In genomic region chr11:134253189-134253993, GRCh38 we compare ENCODE assay signal across 1 cellular context.
TF ChIP-seq lines count a peak whose summit lies in the region.

Gene ACAD8, plus strand, starts transcription at chr11:134253568. Its CDS starts 33 bp downstream, at chr11:134253601.
Gene THYN1, minus strand, starts transcription at chr11:134253352. Its CDS starts 470 bp downstream, at chr11:134252882.

TF ChIP-seq in HCT116, 20 proteins besides CTCF, POLR2A, EP300 and RAD21 (continued from another document):
- TF ChIP-seq TCF7L2 (IDR thresholded peaks at IDR 0.05; ENCODE audit: borderline replicate concordance, extremely low read depth, insufficient read depth, insufficient read length) (peak; percentile 16), EGR1 (IDR thresholded peaks at IDR 0.05; ENCODE audit: low read depth) (peak; percentile 91), ZNF274 (IDR thresholded peaks at IDR 0.05; ENCODE audit: low read depth, low read length) (no peak), JUND (IDR thresholded peaks at IDR 0.05) (no peak)
